Comparison of ENCODE assay signal across 1 cellular context in the genomic region with DNA sequence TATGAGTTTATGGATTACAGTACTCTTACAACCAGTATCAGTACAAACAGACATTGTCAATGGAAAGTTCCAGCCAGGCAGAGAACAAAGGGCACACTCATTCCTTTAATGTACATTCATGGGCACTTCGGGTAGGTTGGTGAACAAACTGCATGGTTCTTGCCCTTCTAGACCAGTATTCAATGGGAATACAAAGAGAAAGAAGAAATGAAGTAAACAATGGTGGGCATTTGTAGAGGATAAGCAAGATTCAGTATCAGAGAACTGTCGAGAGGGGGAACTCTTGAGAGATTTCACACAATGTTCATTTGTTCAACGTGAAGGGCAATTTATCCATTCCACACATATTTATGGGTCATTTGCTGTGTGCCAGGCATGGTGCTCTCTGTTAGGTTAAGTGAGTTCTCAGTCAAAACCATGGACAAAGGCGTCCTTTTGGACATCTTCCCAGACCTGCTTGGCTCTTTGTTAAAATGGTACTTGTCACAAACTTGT.
TF ChIP-seq lines count a peak whose summit lies in the region.

No MANE protein-coding gene starts in this region.

TF ChIP-seq in HCT116, 20 proteins besides CTCF, POLR2A, EP300 and RAD21 (continued from another document):
- TF ChIP-seq, protein P1, sequence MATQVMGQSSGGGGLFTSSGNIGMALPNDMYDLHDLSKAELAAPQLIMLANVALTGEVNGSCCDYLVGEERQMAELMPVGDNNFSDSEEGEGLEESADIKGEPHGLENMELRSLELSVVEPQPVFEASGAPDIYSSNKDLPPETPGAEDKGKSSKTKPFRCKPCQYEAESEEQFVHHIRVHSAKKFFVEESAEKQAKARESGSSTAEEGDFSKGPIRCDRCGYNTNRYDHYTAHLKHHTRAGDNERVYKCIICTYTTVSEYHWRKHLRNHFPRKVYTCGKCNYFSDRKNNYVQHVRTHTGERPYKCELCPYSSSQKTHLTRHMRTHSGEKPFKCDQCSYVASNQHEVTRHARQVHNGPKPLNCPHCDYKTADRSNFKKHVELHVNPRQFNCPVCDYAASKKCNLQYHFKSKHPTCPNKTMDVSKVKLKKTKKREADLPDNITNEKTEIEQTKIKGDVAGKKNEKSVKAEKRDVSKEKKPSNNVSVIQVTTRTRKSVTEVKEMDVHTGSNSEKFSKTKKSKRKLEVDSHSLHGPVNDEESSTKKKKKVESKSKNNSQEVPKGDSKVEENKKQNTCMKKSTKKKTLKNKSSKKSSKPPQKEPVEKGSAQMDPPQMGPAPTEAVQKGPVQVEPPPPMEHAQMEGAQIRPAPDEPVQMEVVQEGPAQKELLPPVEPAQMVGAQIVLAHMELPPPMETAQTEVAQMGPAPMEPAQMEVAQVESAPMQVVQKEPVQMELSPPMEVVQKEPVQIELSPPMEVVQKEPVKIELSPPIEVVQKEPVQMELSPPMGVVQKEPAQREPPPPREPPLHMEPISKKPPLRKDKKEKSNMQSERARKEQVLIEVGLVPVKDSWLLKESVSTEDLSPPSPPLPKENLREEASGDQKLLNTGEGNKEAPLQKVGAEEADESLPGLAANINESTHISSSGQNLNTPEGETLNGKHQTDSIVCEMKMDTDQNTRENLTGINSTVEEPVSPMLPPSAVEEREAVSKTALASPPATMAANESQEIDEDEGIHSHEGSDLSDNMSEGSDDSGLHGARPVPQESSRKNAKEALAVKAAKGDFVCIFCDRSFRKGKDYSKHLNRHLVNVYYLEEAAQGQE (IDR thresholded peaks at IDR 0.05; ENCODE audit: low read depth): no peak
- TF ChIP-seq CEBPB (IDR thresholded peaks at IDR 0.05; ENCODE audit: low read depth) (no peak), YY1 (IDR thresholded peaks at IDR 0.05; ENCODE audit: extremely low read depth, insufficient replicate concordance, low read depth, low read length) (no peak), FOSL1 (IDR thresholded peaks at IDR 0.05; ENCODE audit: low read depth) (no peak), ELF1 (IDR thresholded peaks at IDR 0.05; ENCODE audit: borderline replicate concordance, low read depth) (no peak), JUND (IDR thresholded peaks at IDR 0.05) (no peak), EGR1 (IDR thresholded peaks at IDR 0.05; ENCODE audit: low read depth) (no peak)
TF ChIP-seq in HCT116: peak in this region for 0.
